ENCODE assay signal across 15 cellular contexts in the genomic region with DNA sequence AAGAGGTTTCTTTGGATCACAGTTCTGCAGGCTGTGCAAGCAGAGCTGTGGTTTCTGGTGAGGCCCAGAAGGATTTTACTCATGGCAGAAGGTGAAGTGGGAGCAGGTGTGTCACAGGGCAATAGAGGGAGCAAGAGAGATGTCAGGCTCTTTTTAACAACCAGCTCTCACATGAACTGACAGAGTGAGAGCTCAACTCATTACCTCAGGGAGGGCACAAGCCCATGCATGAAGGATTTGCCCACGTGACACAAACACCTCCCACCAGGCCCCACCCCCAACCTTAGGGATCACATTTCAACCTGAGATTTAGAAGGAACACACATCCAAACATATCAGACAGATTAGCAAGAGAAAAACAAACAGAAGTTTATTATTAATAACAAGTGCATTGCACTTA.
DNase-seq lines count a peak whose midpoint lies in the region; ATAC-seq and TF ChIP-seq lines count a peak whose summit lies in the region.
"Had no signal": no experiment of that assay in that cellular context is flagged by ENCODE, and none has a peak within 500 bp of the region (broad histone marks: within the 10 kb centered on the region; RNA-seq: fewer than 3 reads in every experiment).

No MANE protein-coding gene starts in this region.

- no peaks in the 10 kb centered on the region for H3K9me3 ChIP-seq in NT2/D1 (ENCODE audit: insufficient read depth, low read length)
- H3K9me3 ChIP-seq: tibial artery had no signal

- H3K27me3 ChIP-seq in NT2/D1 (ENCODE audit: insufficient read depth, insufficient read length) (no peaks in the 10 kb centered on the region), brain microvascular endothelial cell (replicated peaks) (no peaks in the 10 kb centered on the region)
- H3K27me3 ChIP-seq: tibial artery had no signal

- H3K4me3 ChIP-seq in LNCaP clone FGC (ENCODE audit: low read depth, low read length) (no peak overlapping the region), NT2/D1 (ENCODE audit: insufficient read length, low read depth) (no peak overlapping the region), brain microvascular endothelial cell (ENCODE audit: low read depth, low read length) (no peak overlapping the region)
- H3K4me3 ChIP-seq: SK-N-MC, tibial artery had no signal

- peak; percentile 91 for DNase-seq in DMS53 (lab: John Stamatoyannopoulos, UW)
- peak; percentile 18 for DNase-seq in LNCaP clone FGC (ENCODE audit: low read depth)
- DNase-seq in NT2/D1 (ENCODE audit: low read depth, low spot score), result peak; percentile 5
- DNase-seq in iPS DF 19.7 (ENCODE audit: low read depth, low spot score), result peak; percentile 78
- DNase-seq in HK-2 (ENCODE audit: unreplicated experiment), result no peak
- no peak for DNase-seq in brain microvascular endothelial cell
- DNase-seq: activated CD8-positive, alpha-beta memory T cell treated with anti-CD3 and anti-CD28 coated beads for 24 hours; activated effector memory CD4-positive, alpha-beta T cell treated with anti-CD3 and anti-CD28 coated beads, Interleukin-2, amount 50 U/mL, for 16 hours; C1 segment of cervical spinal cord; NCI-H1048; right cardiac atrium; tibial artery had no signal

- H3K36me3 ChIP-seq in NT2/D1 (ENCODE audit: insufficient read depth, insufficient read length, low read length) (no peaks in the 10 kb centered on the region), brain microvascular endothelial cell (replicated peaks) (no peaks in the 10 kb centered on the region)
- H3K36me3 ChIP-seq: tibial artery had no signal

- no peak for ATAC-seq in HG03159 (IDR thresholded peaks at IDR 0.05; ENCODE audit: unreplicated experiment)
- no peak for ATAC-seq in HG02981 (IDR thresholded peaks at IDR 0.05; ENCODE audit: unreplicated experiment)
- ATAC-seq: right cardiac atrium had no signal

- no peak overlapping the region for H3K9ac ChIP-seq in NT2/D1 (ENCODE audit: insufficient read length, low read depth)

- peak; percentile 46 for TF ChIP-seq CTCF in LNCaP clone FGC (IDR thresholded peaks at IDR 0.05; ENCODE audit: control insufficient read depth, extremely low read depth, insufficient read depth)
- TF ChIP-seq CTCF in brain microvascular endothelial cell (IDR thresholded peaks at IDR 0.05; ENCODE audit: low read depth, low read length, missing control alignments), result no peak

- in situ Hi-C loops in brain microvascular endothelial cell (cut with HindIII; ENCODE audit: low pct_ligation_motif_present, low sequenced_read_pairs), result no loop called here

- no peaks in the 10 kb centered on the region for H3K4me1 ChIP-seq in NT2/D1 (ENCODE audit: insufficient read depth, insufficient read length)
- H3K4me1 ChIP-seq: tibial artery had no signal

- no peak overlapping the region for H3K27ac ChIP-seq in brain microvascular endothelial cell
- H3K27ac ChIP-seq: SK-N-MC, tibial artery had no signal

Comparison
In these comparisons a context has a peak if more than half of its experiments do, and no peak if none do; other contexts are left out.
1. DNase-seq: peak in DMS53 (single experiment), LNCaP clone FGC (single experiment), NT2/D1 (single experiment) and iPS DF 19.7 (single experiment); none in HK-2 (single experiment) and brain microvascular endothelial cell (single experiment).